29 cellular contexts compared by ENCODE assay signal in genomic region chr2:24392542-24393059, GRCh38.
"Had no signal": no experiment of that assay in that cellular context is flagged by ENCODE, and none has a peak within 500 bp of the region (broad histone marks: within the 10 kb centered on the region; RNA-seq: fewer than 3 reads in every experiment).

No MANE protein-coding gene starts in this region.

- ATAC-seq: activated CD4-positive, alpha-beta T cell treated with anti-CD3 and anti-CD28 coated beads for 36 hours; activated CD8-positive, alpha-beta memory T cell treated with anti-CD3 and anti-CD28 coated beads, Interleukin-2, amount 10 ng/mL, durations not matched to agents 7 days and 5 days; activated CD8-positive, alpha-beta T cell treated with anti-CD3 and anti-CD28 coated beads, Interleukin-2, amount 10 ng/mL, durations not matched to agents 7 days and 5 days; activated naive CD4-positive, alpha-beta T cell treated with anti-CD3 and anti-CD28 coated beads, Interleukin-2, amount 50 U/mL, for 72 hours; activated T-cell treated with anti-CD3 and anti-CD28 coated beads, Interleukin-2, amount 50 U/mL, for 72 hours; esophagus mucosa had no signal

- H3K4me3 ChIP-seq: ascending aorta, coronary artery, dorsolateral prefrontal cortex had no signal

- H3K9me3 ChIP-seq: ascending aorta had no signal

- H3K4me1 Mint-ChIP-seq: activated CD4-positive, alpha-beta T cell treated with anti-CD3 and anti-CD28 coated beads for 36 hours; activated CD4-positive, alpha-beta T cell treated with anti-CD3 and anti-CD28 coated beads, Interleukin-2, amount 10 ng/mL, durations not matched to agents 24 days and 14 days; activated CD8-positive, alpha-beta memory T cell treated with anti-CD3 and anti-CD28 coated beads, Interleukin-2, amount 10 ng/mL, durations not matched to agents 7 days and 5 days; activated naive CD4-positive, alpha-beta T cell treated with anti-CD3 and anti-CD28 coated beads, Interleukin-2, amount 10 ng/mL, durations not matched to agents 7 days and 5 days; activated naive CD8-positive, alpha-beta T cell treated with anti-CD3 and anti-CD28 coated beads, Interleukin-2, amount 10 ng/mL, durations not matched to agents 7 days and 5 days; brain; central memory CD8-positive, alpha-beta T cell; endodermal cell had no signal

- DNase-seq: activated CD4-positive, alpha-beta memory T cell treated with anti-CD3 and anti-CD28 coated beads for 36 hours; activated CD4-positive, alpha-beta T cell treated with anti-CD3 and anti-CD28 coated beads for 36 hours; activated CD4-positive, alpha-beta T cell treated with anti-CD3 and anti-CD28 coated beads, Interleukin-2, amount 10 ng/mL, durations not matched to agents 24 days and 14 days; activated CD4-positive, CD25-positive, alpha-beta regulatory T cell; activated CD4-positive, CD25-positive, alpha-beta regulatory T cell treated with anti-CD3 and anti-CD28 coated beads, Interleukin-2, amount 50 U/mL, for 72 hours; activated CD8-positive, alpha-beta memory T cell treated with anti-CD3 and anti-CD28 coated beads, Interleukin-2, amount 10 ng/mL, durations not matched to agents 7 days and 5 days; activated CD8-positive, alpha-beta memory T cell treated with anti-CD3 and anti-CD28 coated beads, Interleukin-2, amount 50 U/mL, for 4 hours; activated CD8-positive, alpha-beta T cell treated with anti-CD3 and anti-CD28 coated beads, Interleukin-2, amount 10 ng/mL, durations not matched to agents 7 days and 5 days; activated gamma-delta T cell; activated naive CD4-positive, alpha-beta T cell; activated naive CD4-positive, alpha-beta T cell treated with anti-CD3 and anti-CD28 coated beads, Interleukin-2, amount 10 ng/mL, durations not matched to agents 7 days and 5 days; activated naive CD8-positive, alpha-beta T cell treated with anti-CD3 and anti-CD28 coated beads, Interleukin-2, amount 10 ng/mL, durations not matched to agents 7 days and 5 days; activated T-cell treated with anti-CD3 and anti-CD28 coated beads, Interleukin-2, amount 50 U/mL, for 1 hour; activated T-cell treated with anti-CD3 and anti-CD28 coated beads, Interleukin-2, amount 50 U/mL, for 72 hours; dorsolateral prefrontal cortex; effector memory CD4-positive, alpha-beta T cell; foreskin fibroblast; head of caudate nucleus; T1000 had no signal

- H3K4me3 Mint-ChIP-seq: activated CD4-positive, alpha-beta memory T cell treated with anti-CD3 and anti-CD28 coated beads for 36 hours; activated CD4-positive, alpha-beta T cell treated with anti-CD3 and anti-CD28 coated beads for 36 hours; activated CD4-positive, alpha-beta T cell treated with anti-CD3 and anti-CD28 coated beads, Interleukin-2, amount 10 ng/mL, durations not matched to agents 24 days and 14 days; activated CD8-positive, alpha-beta memory T cell treated with anti-CD3 and anti-CD28 coated beads, Interleukin-2, amount 10 ng/mL, durations not matched to agents 7 days and 5 days; activated CD8-positive, alpha-beta T cell treated with anti-CD3 and anti-CD28 coated beads, Interleukin-2, amount 10 ng/mL, durations not matched to agents 7 days and 5 days; activated naive CD4-positive, alpha-beta T cell treated with anti-CD3 and anti-CD28 coated beads, Interleukin-2, amount 10 ng/mL, durations not matched to agents 7 days and 5 days; activated naive CD8-positive, alpha-beta T cell treated with anti-CD3 and anti-CD28 coated beads, Interleukin-2, amount 10 ng/mL, durations not matched to agents 7 days and 5 days; activated T-cell treated with anti-CD3 and anti-CD28 coated beads, Interleukin-2, amount 50 U/mL, for 72 hours; brain; central memory CD8-positive, alpha-beta T cell; dendritic cell treated with granulocyte-macrophage colony-stimulating factor and Interleukin-4, amounts not matched to agents 40 ng/mL and 50 ng/mL, for 4 days; endodermal cell; T-helper 1 cell treated with Interleukin-12 subunit alpha and Interleukin-12 subunit beta and Interleukin-4 antibody, amounts not matched to agents 30 μg/mL and 1 μg/mL, for 36 hours; T-helper 2 cell treated with Interferon-gamma antibody and Interleukin-4, amounts not matched to agents 5 μg/mL and 100 μg/mL, for 36 hours had no signal

- H3K27me3 Mint-ChIP-seq: activated CD8-positive, alpha-beta memory T cell treated with anti-CD3 and anti-CD28 coated beads, Interleukin-2, amount 10 ng/mL, durations not matched to agents 7 days and 5 days; brain; central memory CD8-positive, alpha-beta T cell; dendritic cell treated with granulocyte-macrophage colony-stimulating factor and Interleukin-4, amounts not matched to agents 40 ng/mL and 50 ng/mL, for 4 days had no signal

- H3K27ac Mint-ChIP-seq: activated CD4-positive, alpha-beta memory T cell treated with anti-CD3 and anti-CD28 coated beads for 36 hours; activated CD4-positive, alpha-beta T cell treated with anti-CD3 and anti-CD28 coated beads for 36 hours; activated CD4-positive, alpha-beta T cell treated with anti-CD3 and anti-CD28 coated beads, Interleukin-2, amount 10 ng/mL, durations not matched to agents 24 days and 14 days; activated CD8-positive, alpha-beta memory T cell treated with anti-CD3 and anti-CD28 coated beads, Interleukin-2, amount 10 ng/mL, durations not matched to agents 7 days and 5 days; activated CD8-positive, alpha-beta T cell treated with anti-CD3 and anti-CD28 coated beads, Interleukin-2, amount 10 ng/mL, durations not matched to agents 7 days and 5 days; activated naive CD4-positive, alpha-beta T cell treated with anti-CD3 and anti-CD28 coated beads, Interleukin-2, amount 10 ng/mL, durations not matched to agents 7 days and 5 days; activated naive CD4-positive, alpha-beta T cell treated with anti-CD3 and anti-CD28 coated beads, Interleukin-2, amount 50 U/mL, for 72 hours; activated naive CD8-positive, alpha-beta T cell treated with anti-CD3 and anti-CD28 coated beads, Interleukin-2, amount 10 ng/mL, durations not matched to agents 7 days and 5 days; activated T-cell treated with anti-CD3 and anti-CD28 coated beads, Interleukin-2, amount 50 U/mL, for 72 hours; brain; dendritic cell treated with granulocyte-macrophage colony-stimulating factor and Interleukin-4, amounts not matched to agents 40 ng/mL and 50 ng/mL, for 4 days; endodermal cell; T-helper 1 cell treated with Interleukin-12 subunit alpha and Interleukin-12 subunit beta and Interleukin-4 antibody, amounts not matched to agents 30 μg/mL and 1 μg/mL, for 36 hours; T-helper 2 cell treated with Interferon-gamma antibody and Interleukin-4, amounts not matched to agents 5 μg/mL and 100 μg/mL, for 36 hours had no signal

- H3K27ac ChIP-seq: ascending aorta, coronary artery, dorsolateral prefrontal cortex had no signal

- H3K36me3 ChIP-seq: ascending aorta had no signal

- H3K4me1 ChIP-seq: ascending aorta had no signal

- H3K36me3 Mint-ChIP-seq: activated CD4-positive, alpha-beta memory T cell treated with anti-CD3 and anti-CD28 coated beads for 36 hours; activated CD8-positive, alpha-beta memory T cell treated with anti-CD3 and anti-CD28 coated beads, Interleukin-2, amount 10 ng/mL, durations not matched to agents 7 days and 5 days; activated naive CD4-positive, alpha-beta T cell treated with anti-CD3 and anti-CD28 coated beads, Interleukin-2, amount 10 ng/mL, durations not matched to agents 7 days and 5 days; activated naive CD4-positive, alpha-beta T cell treated with anti-CD3 and anti-CD28 coated beads, Interleukin-2, amount 50 U/mL, for 72 hours; activated naive CD8-positive, alpha-beta T cell treated with anti-CD3 and anti-CD28 coated beads, Interleukin-2, amount 10 ng/mL, durations not matched to agents 7 days and 5 days; brain had no signal

- H3K27me3 ChIP-seq: ascending aorta, dorsolateral prefrontal cortex had no signal
